In genomic region chr10:121152033-121152432, GRCh38 we compare ENCODE assay signal across 28 cellular contexts.
"Had no signal": no experiment of that assay in that cellular context is flagged by ENCODE, and none has a peak within 500 bp of the region (broad histone marks: within the 10 kb centered on the region; RNA-seq: fewer than 3 reads in every experiment).

No MANE protein-coding gene starts in this region.

- DNase-seq: colonic mucosa; dermis blood vessel endothelial cell; effector memory CD4-positive, alpha-beta T cell; erythroblast; esophagus squamous epithelium; foreskin melanocyte; glutamatergic neuron; heart right ventricle; hypothalamus; naive thymus-derived CD4-positive, alpha-beta T cell; stimulated activated CD4-positive, alpha-beta T cell treated with anti-CD3 and anti-CD28 coated beads, Interleukin-12 subunit alpha, Interleukin-12 subunit beta, amount 100 ng/mL, for 4 hours; stimulated activated CD4-positive, alpha-beta T cell treated with anti-CD3 and anti-CD28 coated beads, Interleukin-1b, Interleukin-23, amount 100 ng/mL, for 48 hours; stimulated activated CD4-positive, alpha-beta T cell treated with anti-CD3 and anti-CD28 coated beads, Interleukin-4, amount 100 ng/mL, for 1 hour; stimulated activated CD8-positive, alpha-beta memory T cell treated with anti-CD3 and anti-CD28 coated beads, Interleukin-4, amount 100 ng/mL, for 48 hours; stimulated activated naive CD4-positive, alpha-beta T cell; stimulated activated naive CD8-positive, alpha-beta T cell treated with anti-CD3 and anti-CD28 coated beads, Interleukin-15, amount 100 ng/mL, for 72 hours; transverse colon; upper lobe of right lung; uterus had no signal

- H3K36me3 Mint-ChIP-seq: memory B cell had no signal

- H3K27ac ChIP-seq: colonic mucosa, esophagus squamous epithelium, heart right ventricle, neural progenitor cell, prostate gland, right atrium auricular region, suprapubic skin, transverse colon, upper lobe of right lung, uterus had no signal

- H3K4me3 ChIP-seq: colonic mucosa, esophagus squamous epithelium, heart right ventricle, lung, neural progenitor cell, prostate gland, right atrium auricular region, smooth muscle cell, suprapubic skin, transverse colon, upper lobe of right lung, uterus had no signal

- H3K4me1 Mint-ChIP-seq: memory B cell; naive thymus-derived CD4-positive, alpha-beta T cell; nephron; stimulated activated naive CD8-positive, alpha-beta T cell treated with anti-CD3 and anti-CD28 coated beads, Interleukin-15, amount 100 ng/mL, for 72 hours had no signal

- H3K9me3 ChIP-seq: colonic mucosa, esophagus squamous epithelium, prostate gland, suprapubic skin, transverse colon, upper lobe of right lung, uterus had no signal

- H3K27me3 ChIP-seq: colonic mucosa, neural progenitor cell, right atrium auricular region, suprapubic skin, transverse colon, upper lobe of right lung, uterus had no signal

- H3K4me2 ChIP-seq: neural progenitor cell, smooth muscle cell had no signal

- H3K36me3 ChIP-seq: colonic mucosa, esophagus squamous epithelium, heart right ventricle, neural progenitor cell, prostate gland, right atrium auricular region, suprapubic skin, transverse colon, upper lobe of right lung, uterus had no signal

- H2AFZ ChIP-seq: neural progenitor cell had no signal

- H3K4me1 ChIP-seq: colonic mucosa, heart right ventricle, prostate gland, right atrium auricular region, uterus had no signal

- H3K9ac ChIP-seq: neural progenitor cell had no signal

- H3K27ac Mint-ChIP-seq: memory B cell; mesothelial cell of epicardium; naive thymus-derived CD4-positive, alpha-beta T cell; nephron; neural progenitor cell; stimulated activated naive CD8-positive, alpha-beta T cell treated with anti-CD3 and anti-CD28 coated beads, Interleukin-15, amount 100 ng/mL, for 72 hours had no signal

- H3K4me3 Mint-ChIP-seq: memory B cell; mesothelial cell of epicardium; naive thymus-derived CD4-positive, alpha-beta T cell; nephron; neural progenitor cell; stimulated activated naive CD8-positive, alpha-beta T cell treated with anti-CD3 and anti-CD28 coated beads, Interleukin-15, amount 100 ng/mL, for 72 hours had no signal
